Comparison of ENCODE assay signal across 1 cellular context in genomic region chr7:131568510-131568909, GRCh38.
TF ChIP-seq lines count a peak whose summit lies in the region.

No MANE protein-coding gene starts in this region.

TF ChIP-seq in H1, 55 proteins besides CTCF, POLR2A, EP300 and RAD21:
- TF ChIP-seq TEAD4 (IDR thresholded peaks at IDR 0.05; ENCODE audit: low read depth, low read length): no peak
- TF ChIP-seq NRF1 (IDR thresholded peaks at IDR 0.05; ENCODE audit: low read depth, low read length): no peak
- no peak for TF ChIP-seq SIRT6 (IDR thresholded peaks at IDR 0.05; ENCODE audit: low read length)
- TF ChIP-seq JUN (IDR thresholded peaks at IDR 0.05; ENCODE audit: low read depth, low read length): no peak
- TF ChIP-seq CBX5 (IDR thresholded peaks at IDR 0.05; ENCODE audit: low read depth, low read length): no peak
- no peak for TF ChIP-seq KDM4A (IDR thresholded peaks at IDR 0.05; ENCODE audit: low read depth, low read length, severe bottlenecking)
- TF ChIP-seq NANOG (IDR thresholded peaks at IDR 0.05; ENCODE audit: insufficient read depth, low read depth, low read length, poor library complexity, severe bottlenecking): no peak
- TF ChIP-seq RFX5 (IDR thresholded peaks at IDR 0.05; ENCODE audit: borderline replicate concordance, low read depth, low read length): no peak
- no peak for TF ChIP-seq EGR1 (IDR thresholded peaks at IDR 0.05; ENCODE audit: borderline replicate concordance, low read depth, low read length)
- no peak for TF ChIP-seq RNF2 (IDR thresholded peaks at IDR 0.05; ENCODE audit: borderline replicate concordance, low read depth, low read length, missing control alignments, poor library complexity, severe bottlenecking)
